Comparison of ENCODE assay signal across 1 cellular context in the genomic region with DNA sequence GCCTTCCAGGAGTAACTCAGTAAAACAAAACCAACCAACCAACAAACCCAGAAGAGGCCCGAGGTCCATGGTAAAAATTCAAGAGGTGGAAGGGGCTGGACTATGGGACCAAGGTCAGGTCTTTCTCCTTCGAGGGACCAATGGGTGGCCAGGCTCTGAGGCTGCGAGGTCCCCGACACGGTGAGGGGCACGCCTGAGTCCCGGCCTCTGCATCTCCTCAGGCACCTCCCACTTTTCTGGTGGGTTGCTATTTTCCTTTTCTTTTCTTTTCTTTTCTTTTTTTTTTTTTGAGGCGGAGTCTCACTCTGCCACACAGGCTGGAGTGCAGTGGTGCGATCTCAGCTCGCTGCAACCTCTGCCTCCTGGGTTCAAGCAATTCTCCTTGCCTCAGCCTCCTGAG.
TF ChIP-seq lines count a peak whose summit lies in the region.

No MANE protein-coding gene starts in this region.

TF ChIP-seq in GM12878, 131 proteins besides CTCF, POLR2A, EP300 and RAD21:
- TF ChIP-seq, protein P1, sequence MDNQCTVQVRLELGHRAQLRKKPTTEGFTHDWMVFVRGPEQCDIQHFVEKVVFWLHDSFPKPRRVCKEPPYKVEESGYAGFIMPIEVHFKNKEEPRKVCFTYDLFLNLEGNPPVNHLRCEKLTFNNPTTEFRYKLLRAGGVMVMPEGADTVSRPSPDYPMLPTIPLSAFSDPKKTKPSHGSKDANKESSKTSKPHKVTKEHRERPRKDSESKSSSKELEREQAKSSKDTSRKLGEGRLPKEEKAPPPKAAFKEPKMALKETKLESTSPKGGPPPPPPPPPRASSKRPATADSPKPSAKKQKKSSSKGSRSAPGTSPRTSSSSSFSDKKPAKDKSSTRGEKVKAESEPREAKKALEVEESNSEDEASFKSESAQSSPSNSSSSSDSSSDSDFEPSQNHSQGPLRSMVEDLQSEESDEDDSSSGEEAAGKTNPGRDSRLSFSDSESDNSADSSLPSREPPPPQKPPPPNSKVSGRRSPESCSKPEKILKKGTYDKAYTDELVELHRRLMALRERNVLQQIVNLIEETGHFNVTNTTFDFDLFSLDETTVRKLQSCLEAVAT (IDR thresholded peaks at IDR 0.05), result peak; percentile 88
- TF ChIP-seq CBX5 (IDR thresholded peaks at IDR 0.05; ENCODE audit: low read depth), result no peak
